Comparison of ENCODE assay signal across 28 cellular contexts in the genomic region with DNA sequence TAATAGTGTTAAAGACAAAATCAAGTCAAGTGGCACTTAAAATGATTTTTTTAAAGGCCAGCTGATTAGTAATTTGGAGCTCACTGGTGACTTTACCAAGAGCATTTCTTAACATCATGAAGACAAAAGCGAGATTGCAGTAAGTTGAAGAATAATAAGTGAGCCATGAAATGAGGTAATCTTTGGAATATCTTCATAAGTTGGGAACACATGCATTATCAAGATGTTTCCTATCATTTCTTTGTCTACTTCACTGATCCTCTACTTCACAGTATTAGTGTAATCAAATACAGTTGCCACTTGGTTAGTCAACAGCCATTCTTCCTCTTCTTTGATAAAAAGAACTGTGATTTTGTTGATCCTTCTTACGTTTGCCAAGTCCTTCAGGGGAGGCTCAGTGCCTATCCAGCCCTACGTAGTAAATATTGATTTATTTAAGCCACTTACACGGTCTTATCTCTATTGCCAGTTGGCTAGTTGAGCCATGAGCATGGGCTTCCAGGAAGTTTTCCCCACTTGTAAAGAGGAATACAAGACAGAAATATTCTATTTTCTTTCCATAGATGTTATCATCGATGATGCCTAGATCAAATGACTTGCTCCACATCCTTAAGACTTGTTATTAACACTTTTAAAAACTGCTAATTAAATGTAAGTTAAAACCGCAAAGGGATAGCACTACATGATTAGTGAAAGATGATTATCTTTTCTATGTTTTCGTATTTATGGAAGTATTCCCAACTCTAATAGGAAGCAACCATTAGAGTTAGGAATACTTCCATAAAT. TPM values are rescaled to one million over a fixed set of nuclear protein-coding genes. Genes with fewer than 3 reads are reported as not detected.
DNase-seq lines count a peak whose midpoint lies in the region; ATAC-seq, FAIRE-seq and TF ChIP-seq lines count a peak whose summit lies in the region.
"Had no signal": no experiment of that assay in that cellular context is flagged by ENCODE, and none has a peak within 500 bp of the region (broad histone marks: within the 10 kb centered on the region; RNA-seq: fewer than 3 reads in every experiment).

No MANE protein-coding gene starts in this region.

- POLR2A ChIA-PET in K562 (lab: Yijun Ruan, JAX), result no interaction called here
- POLR2A ChIA-PET in naive thymus-derived CD8-positive, alpha-beta T cell (lab: Charles Lee), result no interaction called here

- H3K9ac ChIP-seq in K562 (ENCODE audit: insufficient read depth in 1 of 2, low read depth in 2 of 2, low read length in 2 of 2), result no peak overlapping the region
- H3K9ac ChIP-seq: BLaER1, KMS-11 had no signal

- in situ Hi-C loops in K562 (cut with MboI), result no loop called here

- TF ChIP-seq POLR2A in H54 (IDR thresholded peaks at IDR 0.05; ENCODE audit: low read depth, low read length) (no peak), K562 (conservative IDR thresholded peaks at IDR 0.05) (no peak), right lobe of liver (IDR thresholded peaks at IDR 0.05) (no peak)

- H3K36me3 Mint-ChIP-seq in glutamatergic neuron (ENCODE audit: unreplicated experiment), result no peaks in the 10 kb centered on the region
- H3K36me3 Mint-ChIP-seq in naive thymus-derived CD8-positive, alpha-beta T cell, result peaks cover 0 to 9% (median 2%) of the 10 kb centered on the region in 3 donors
- H3K36me3 Mint-ChIP-seq: natural killer cell had no signal

- H3K27ac ChIP-seq in K562 (ENCODE audit: extremely low read depth, low read depth, low read length) (no peak overlapping the region), right lobe of liver (no peak overlapping the region)
- H3K27ac ChIP-seq: ascending aorta, BLaER1, coronary artery, esophagus squamous epithelium, KMS-11 had no signal

- WGBS in K562 (ENCODE audit: insufficient coverage, low coverage, missing lambda C conversion rate), result 24% methylated on average over 7 of the region's 7 CpGs
- 62% methylated on average over 7 of the region's 7 CpGs for WGBS in right lobe of liver (ENCODE audit: insufficient coverage, low coverage, low lambda C conversion rate, missing lambda C conversion rate)

- DNase-seq in H54 (ENCODE audit: insufficient read length, low spot score) (no peak), NCI-H2196 treated with DMSO at 0.1 percent for 48 hours (lab: John Stamatoyannopoulos, UW; ENCODE audit: unreplicated experiment) (peak; percentile 40), K562 (ENCODE audit: extremely low read depth in 1 of 4, low spot score in 3 of 4) (peak; percentile 37 to 48 (median 43)), right lobe of liver (no peak), glutamatergic neuron (no peak), pons (ENCODE audit: low spot score) (no peak)
- no peak for DNase-seq in naive thymus-derived CD8-positive, alpha-beta T cell
- DNase-seq: activated CD4-positive, alpha-beta T cell treated with anti-CD3 and anti-CD28 coated beads for 36 hours; activated CD8-positive, alpha-beta memory T cell treated with anti-CD3 and anti-CD28 coated beads for 24 hours; activated effector memory CD4-positive, alpha-beta T cell treated with anti-CD3 and anti-CD28 coated beads, Interleukin-2, amount 50 U/mL, for 16 hours; activated naive CD8-positive, alpha-beta T cell treated with anti-CD3 and anti-CD28 coated beads, Interleukin-2, amount 10 ng/mL, durations not matched to agents 7 days and 5 days; effector memory CD8-positive, alpha-beta T cell; esophagus squamous epithelium; HCEC 1CT; islet precursor cell; natural killer cell; NCI-H1436; NCI-H69; occipital lobe; RPMI8226; stimulated activated CD4-positive, alpha-beta T cell treated with anti-CD3 and anti-CD28 coated beads, Interleukin-2, amount 100 ng/mL, for 24 hours; T-helper 1 cell; trophoblast cell had no signal

- TF ChIP-seq RAD21 in K562 (CRISPR knock-in tag; conservative IDR thresholded peaks at IDR 0.05 in 1 of 2, IDR thresholded peaks at IDR 0.05 in 1 of 2), result no peak

- H3K36me3 ChIP-seq in K562 (ENCODE audit: control insufficient read depth, insufficient read depth, low read length) (peaks cover 29% of the 10 kb centered on the region; the same call in 2 of the 3 replicates), right lobe of liver (no peaks in the 10 kb centered on the region)
- H3K36me3 ChIP-seq: ascending aorta, esophagus squamous epithelium had no signal

- H3K9me3 ChIP-seq in K562 (replicated peaks; ENCODE audit: control insufficient read depth, insufficient read depth, low read depth, low read length) (no peaks in the 10 kb centered on the region), right lobe of liver (no peaks in the 10 kb centered on the region)
- H3K9me3 ChIP-seq: ascending aorta, BLaER1, esophagus squamous epithelium had no signal

- ATAC-seq in K562 (no peak), right lobe of liver (peak; percentile 57 to 86 (median 76))
- no peak for ATAC-seq in naive thymus-derived CD8-positive, alpha-beta T cell
- ATAC-seq: activated CD4-positive, alpha-beta T cell treated with anti-CD3 and anti-CD28 coated beads for 36 hours; effector memory CD8-positive, alpha-beta T cell; natural killer cell had no signal

- no peaks in the 10 kb centered on the region for H3K9me3 Mint-ChIP-seq in glutamatergic neuron (ENCODE audit: unreplicated experiment)
- H3K9me3 Mint-ChIP-seq in naive thymus-derived CD8-positive, alpha-beta T cell, result no peaks in the 10 kb centered on the region
- H3K9me3 Mint-ChIP-seq: activated naive CD8-positive, alpha-beta T cell treated with anti-CD3 and anti-CD28 coated beads, Interleukin-2, amount 10 ng/mL, durations not matched to agents 7 days and 5 days; effector memory CD8-positive, alpha-beta T cell; natural killer cell had no signal

- H3K4me3 ChIP-seq in K562 (no peak overlapping the region), right lobe of liver (no peak overlapping the region)
- H3K4me3 ChIP-seq: ascending aorta, BLaER1, coronary artery, esophagus squamous epithelium, smooth muscle cell had no signal

- TF ChIP-seq EP300 in K562 (IDR thresholded peaks at IDR 0.05; ENCODE audit: low read length), result no peak

- H3K27me3 Mint-ChIP-seq in glutamatergic neuron (ENCODE audit: unreplicated experiment), result no peaks in the 10 kb centered on the region
- no peaks in the 10 kb centered on the region for H3K27me3 Mint-ChIP-seq in naive thymus-derived CD8-positive, alpha-beta T cell
- H3K27me3 Mint-ChIP-seq: activated CD4-positive, alpha-beta T cell treated with anti-CD3 and anti-CD28 coated beads for 36 hours; activated naive CD8-positive, alpha-beta T cell treated with anti-CD3 and anti-CD28 coated beads, Interleukin-2, amount 10 ng/mL, durations not matched to agents 7 days and 5 days; effector memory CD8-positive, alpha-beta T cell had no signal

- no TSS peak for BruUV-seq in K562 (replicated peaks; lab: Mats Ljungman, UMichigan)

- H3K4me2 ChIP-seq in K562 (ENCODE audit: insufficient read depth, low read length), result no peak overlapping the region
- H3K4me2 ChIP-seq: BLaER1, KMS-11, smooth muscle cell had no signal

- no peaks in the 10 kb centered on the region for H3K4me1 Mint-ChIP-seq in glutamatergic neuron (ENCODE audit: low read depth, unreplicated experiment)
- peaks cover 19 to 33% (median 23%) of the 10 kb centered on the region in 4 donors for H3K4me1 Mint-ChIP-seq in naive thymus-derived CD8-positive, alpha-beta T cell

- H3K4me1 ChIP-seq in K562 (replicated peaks in 1 of 2; ENCODE audit: control insufficient read depth in 2 of 2, insufficient read depth in 2 of 2, low read length in 2 of 2) (peaks cover 11 to 33% of the 10 kb centered on the region in 2 experiments; a peak in 4 of 5 replicates), right lobe of liver (peaks cover 0 to 12% (median 0%) of the 10 kb centered on the region in 4 donors)
- H3K4me1 ChIP-seq: ascending aorta, BLaER1, esophagus squamous epithelium had no signal

- peaks cover 5% of the 10 kb centered on the region; the same call in 1 of the 2 replicates for H4K20me1 ChIP-seq in K562 (replicated peaks; ENCODE audit: control insufficient read depth, insufficient read depth, low read length)

- TF ChIP-seq CTCF in K562 (IDR thresholded peaks at IDR 0.05 in 2 of 3, conservative IDR thresholded peaks at IDR 0.05 in 1 of 3; ENCODE audit: insufficient read depth in 2 of 3, low read depth in 1 of 3, low read length in 3 of 3), result no peak
- TF ChIP-seq CTCF in right lobe of liver (IDR thresholded peaks at IDR 0.05), result no peak
- TF ChIP-seq CTCF in glutamatergic neuron (IDR thresholded peaks at IDR 0.05; ENCODE audit: partially characterized antibody, unreplicated experiment), result no peak

- H3K9me1 ChIP-seq in K562 (ENCODE audit: control insufficient read depth, insufficient read depth, low read length), result no peaks in the 10 kb centered on the region

- peaks cover 95% of the 10 kb centered on the region for H3K79me2 ChIP-seq in K562 (ENCODE audit: control insufficient read depth, insufficient read depth, low read length)

- FAIRE-seq in H54 (lab: Jason Lieb, UNC), result peak; percentile 62
- FAIRE-seq in K562 (lab: Jason Lieb, UNC), result no peak

- CTCF ChIA-PET in K562 (lab: Yijun Ruan, JAX; ENCODE audit: low intra/inter-chr PET ratio), result no interaction called here

- no peak overlapping the region for H2AFZ ChIP-seq in K562 (ENCODE audit: low read depth, low read length)

- no peaks in the 10 kb centered on the region for H3K27me3 ChIP-seq in K562 (ENCODE audit: control insufficient read depth in 2 of 2, insufficient read depth in 2 of 2, low read length in 2 of 2)
- no peaks in the 10 kb centered on the region for H3K27me3 ChIP-seq in right lobe of liver
- H3K27me3 ChIP-seq: ascending aorta, BLaER1, esophagus squamous epithelium had no signal

- intact Hi-C loops in K562 (cut with micrococcal nuclease), result no loop called here
- intact Hi-C loops in right lobe of liver (cut with DNase I), result no loop called here

- H3K4me3 Mint-ChIP-seq in glutamatergic neuron (ENCODE audit: unreplicated experiment), result no peak overlapping the region
- H3K4me3 Mint-ChIP-seq in naive thymus-derived CD8-positive, alpha-beta T cell, result no peak overlapping the region
- H3K4me3 Mint-ChIP-seq: activated CD4-positive, alpha-beta T cell treated with anti-CD3 and anti-CD28 coated beads for 36 hours; activated naive CD8-positive, alpha-beta T cell treated with anti-CD3 and anti-CD28 coated beads, Interleukin-2, amount 10 ng/mL, durations not matched to agents 7 days and 5 days; effector memory CD8-positive, alpha-beta T cell; natural killer cell had no signal

- H3K27ac Mint-ChIP-seq in glutamatergic neuron (ENCODE audit: unreplicated experiment), result no peak overlapping the region
- H3K27ac Mint-ChIP-seq in naive thymus-derived CD8-positive, alpha-beta T cell, result peak overlapping the region in 3 of 10 donors; percentile 2 to 43 (median 5)
- H3K27ac Mint-ChIP-seq: activated CD4-positive, alpha-beta T cell treated with anti-CD3 and anti-CD28 coated beads for 36 hours; activated naive CD8-positive, alpha-beta T cell treated with anti-CD3 and anti-CD28 coated beads, Interleukin-2, amount 10 ng/mL, durations not matched to agents 7 days and 5 days had no signal

RNA-seq across cellular contexts. Expression of a gene that starts 46.1 kb away (rescaled TPM):
- total RNA-seq in K562 (2011; cell fraction: chromatin; rRNA removed; ENCODE audit: low replicate concordance), result 86.2 and 96.5 TPM in 2 replicates
- 21.8 and 24.5 TPM in 2 replicates for total RNA-seq in K562 (2011; cell fraction: nucleolus; rRNA removed)
- 46.6 and 65.3 TPM in 2 replicates for total RNA-seq in K562 (2011; cell fraction: nucleoplasm; rRNA removed)
- total RNA-seq in K562 (2014; rRNA removed), result 61.9 and 108 TPM in 2 replicates
- total RNA-seq in K562 (2014; rRNA removed; fragmentation: Illumina TruSeq; extraction: Trizol), result 115 and 149 TPM in 2 replicates
- total RNA-seq in K562 (2015; rRNA removed; fragmentation: Illumina TruSeq; extraction: Trizol), result 75.4 and 77.7 TPM in 2 replicates
- total RNA-seq in K562 (2021), result 90.6 and 99.4 TPM in 2 replicates
- polyA plus RNA-seq in K562 (2011; rRNA removed), result 54.6 and 59.9 TPM in 2 replicates
- 31.2 and 49.4 TPM in 2 replicates for polyA plus RNA-seq in K562 (2011; cell fraction: cytosol; rRNA removed)
- 22.9 and 25.6 TPM in 2 replicates for polyA plus RNA-seq in K562 (2011; cell fraction: nucleus; rRNA removed)
- polyA plus RNA-seq in K562 (2012), result 42.1 and 45.3 TPM in 2 replicates
- polyA plus RNA-seq in K562 (2014; fragmentation: Illumina TruSeq; extraction: Trizol), result 70.6 and 78.9 TPM in 2 replicates
- 10 to 100 TPM; 37.2 to 54.6 TPM for polyA plus RNA-seq in K562 (2014; fragmentation: Nextera tagmentation; extraction: Ambion mirVana)
- polyA plus RNA-seq in K562 (2014; rRNA removed), result 77.8 and 112 TPM in 2 replicates
- polyA minus RNA-seq in K562 (2011; rRNA and poly(A)+ RNA removed), result 72.0 and 108 TPM in 2 replicates
- 50.5 and 77.5 TPM in 2 replicates for polyA minus RNA-seq in K562 (2011; cell fraction: cytosol; rRNA and poly(A)+ RNA removed)
- 17.6 and 34.7 TPM in 2 replicates for polyA minus RNA-seq in K562 (2011; cell fraction: nucleus; rRNA and poly(A)+ RNA removed)
- total RNA-seq in right lobe of liver, result 10 to 100 TPM; 30.6 to 79.8 (median 43.2) TPM
- 17.1 TPM for total RNA-seq in glutamatergic neuron (ENCODE audit: unreplicated experiment)
- 10 to 100 TPM; 13.8 to 17.9 TPM for total RNA-seq in naive thymus-derived CD8-positive, alpha-beta T cell
- polyA plus RNA-seq in naive thymus-derived CD8-positive, alpha-beta T cell, result 1 to 10 TPM in 2 of 3 donors, under 1 TPM in 1; 0.68 to 3.3 (median 2.9) TPM

RNA-seq across cellular contexts. Expression of a gene that starts 53.5 kb away (rescaled TPM):
- total RNA-seq in K562 (2011; cell fraction: chromatin; rRNA removed; ENCODE audit: low replicate concordance), result 450 and 471 TPM in 2 replicates
- total RNA-seq in K562 (2011; cell fraction: nucleolus; rRNA removed), result 248 and 273 TPM in 2 replicates
- total RNA-seq in K562 (2011; cell fraction: nucleoplasm; rRNA removed), result 343 and 442 TPM in 2 replicates
- total RNA-seq in K562 (2014; rRNA removed) (36.0 and 42.2 TPM in 2 replicates), K562 (2014; rRNA removed; fragmentation: Illumina TruSeq; extraction: Trizol) (48.0 and 49.8 TPM in 2 replicates), K562 (2015; rRNA removed; fragmentation: Illumina TruSeq; extraction: Trizol) (40.5 and 44.5 TPM in 2 replicates), K562 (2021) (60.0 and 66.4 TPM in 2 replicates), right lobe of liver (10 to 100 TPM; 36.7 to 71.9 (median 58.5) TPM), glutamatergic neuron (ENCODE audit: unreplicated experiment) (9.7 TPM)
- polyA plus RNA-seq in K562 (2011; rRNA removed) (46.5 and 50.9 TPM in 2 replicates), K562 (2014; fragmentation: Illumina TruSeq; extraction: Trizol) (49.4 and 57.3 TPM in 2 replicates), K562 (2014; fragmentation: Nextera tagmentation; extraction: Ambion mirVana) (10 to 100 TPM; 15.5 to 20.0 TPM), K562 (2014; rRNA removed) (54.0 and 60.1 TPM in 2 replicates)
- polyA plus RNA-seq in K562 (2011; cell fraction: cytosol; rRNA removed), result 18.7 and 22.2 TPM in 2 replicates
- polyA plus RNA-seq in K562 (2011; cell fraction: nucleus; rRNA removed), result 202 and 262 TPM in 2 replicates
- polyA plus RNA-seq in K562 (2012), result 37.6 and 66.2 TPM in 2 replicates
- polyA minus RNA-seq in K562 (2011; rRNA and poly(A)+ RNA removed), result 74.8 and 77.4 TPM in 2 replicates
- 26.4 and 36.0 TPM in 2 replicates for polyA minus RNA-seq in K562 (2011; cell fraction: cytosol; rRNA and poly(A)+ RNA removed)
- 100 and 101 TPM in 2 replicates for polyA minus RNA-seq in K562 (2011; cell fraction: nucleus; rRNA and poly(A)+ RNA removed)
- total RNA-seq in naive thymus-derived CD8-positive, alpha-beta T cell, result 100 to 1,000 TPM; 111 to 123 TPM
- polyA plus RNA-seq in naive thymus-derived CD8-positive, alpha-beta T cell, result 10 to 100 TPM in 2 of 3 donors, 1 to 10 TPM in 1; 8.2 to 13.8 (median 12.7) TPM

Comparison
In these comparisons a context has a peak if more than half of its experiments do, and no peak if none do; other contexts are left out.
1. DNase-seq: peak in NCI-H2196 treated with DMSO at 0.1 percent for 48 hours (single experiment) and K562 (4 of 4); none in H54 (single experiment), right lobe of liver (0 of 3), glutamatergic neuron (single experiment), naive thymus-derived CD8-positive, alpha-beta T cell (0 of 10) and pons (single experiment).
2. ATAC-seq: peak in right lobe of liver (4 of 4); none in K562 (single experiment) and naive thymus-derived CD8-positive, alpha-beta T cell (0 of 2).